In the genomic region with DNA sequence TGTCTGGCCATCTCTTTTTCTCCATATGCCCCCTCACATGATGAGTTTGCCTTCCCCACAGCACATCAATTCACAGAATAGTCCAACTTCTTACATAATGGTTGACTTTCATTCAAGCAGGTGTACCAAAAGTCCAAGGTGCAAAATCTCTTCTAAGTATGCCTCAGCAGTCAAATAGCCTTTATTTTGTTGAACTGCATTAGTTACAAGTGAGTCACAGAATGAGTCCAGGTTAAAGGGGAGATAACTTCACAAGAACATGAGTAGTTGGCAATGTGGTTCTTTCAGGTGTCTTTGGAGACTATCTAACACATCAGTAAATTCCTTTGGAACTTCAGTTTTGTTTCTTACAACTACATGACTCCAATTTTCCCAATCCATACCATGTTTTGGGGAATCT, we compare ENCODE assay signal across 19 cellular contexts.
DNase-seq lines count a peak whose midpoint lies in the region; ATAC-seq and TF ChIP-seq lines count a peak whose summit lies in the region.
"Had no signal": no experiment of that assay in that cellular context is flagged by ENCODE, and none has a peak within 500 bp of the region (broad histone marks: within the 10 kb centered on the region; RNA-seq: fewer than 3 reads in every experiment).

No MANE protein-coding gene starts in this region.

- H3K4me3 Mint-ChIP-seq in activated naive CD8-positive, alpha-beta T cell treated with anti-CD3 and anti-CD28 coated beads for 36 hours = no peak overlapping the region
- H3K4me3 Mint-ChIP-seq in activated CD8-positive, alpha-beta T cell treated with anti-CD3 and anti-CD28 coated beads, Interleukin-2, amount 10 ng/mL, durations not matched to agents 7 days and 5 days = no peak overlapping the region
- H3K4me3 Mint-ChIP-seq: CD4-positive, CD25-positive, alpha-beta regulatory T cell; HFFc6 had no signal

- intact Hi-C loops in PC-9 (cut with micrococcal nuclease; ENCODE audit: unreplicated experiment) = no loop called here

- TF ChIP-seq CTCF in PC-9 (conservative IDR thresholded peaks at IDR 0.05) (no peak), epithelial cell of proximal tubule (conservative IDR thresholded peaks at IDR 0.05; ENCODE audit: low read depth, low read length) (no peak)

- H3K4me3 ChIP-seq in PC-9 (no peak overlapping the region), epithelial cell of proximal tubule (ENCODE audit: low read depth, low read length) (no peak overlapping the region), mesendoderm (ENCODE audit: low read length) (no peak overlapping the region)

- peaks cover 3% of the 10 kb centered on the region for H3K9me2 ChIP-seq in PC-9 (ENCODE audit: insufficient read depth)

- H3K27me3 ChIP-seq in PC-9 (ENCODE audit: insufficient read depth, low read depth) (no peaks in the 10 kb centered on the region), mesendoderm (ENCODE audit: insufficient read depth, low read length, poor library complexity) (no peaks in the 10 kb centered on the region)
- H3K27me3 ChIP-seq: BE2C had no signal

- H3K56ac ChIP-seq in mesendoderm (ENCODE audit: low read length) = no peak overlapping the region

- no peak overlapping the region for H3K27ac Mint-ChIP-seq in activated naive CD8-positive, alpha-beta T cell treated with anti-CD3 and anti-CD28 coated beads for 36 hours
- no peak overlapping the region for H3K27ac Mint-ChIP-seq in activated CD8-positive, alpha-beta T cell treated with anti-CD3 and anti-CD28 coated beads, Interleukin-2, amount 10 ng/mL, durations not matched to agents 7 days and 5 days
- H3K27ac Mint-ChIP-seq: CD4-positive, CD25-positive, alpha-beta regulatory T cell; HFFc6 had no signal

- H3K36me3 ChIP-seq in PC-9 (ENCODE audit: low read depth) = no peaks in the 10 kb centered on the region
- H3K36me3 ChIP-seq in mesendoderm (ENCODE audit: control insufficient read depth, insufficient read depth, low read length) = no peaks in the 10 kb centered on the region
- H3K36me3 ChIP-seq: BE2C had no signal

- no peak overlapping the region for H3K18ac ChIP-seq in mesendoderm (ENCODE audit: low read length)

- H4K5ac ChIP-seq in mesendoderm (ENCODE audit: low read length) = no peak overlapping the region

- no peaks in the 10 kb centered on the region for H3K9me3 ChIP-seq in PC-9 (ENCODE audit: insufficient read depth, low read depth)
- H3K9me3 ChIP-seq: BE2C, Caco-2 had no signal

- no peak overlapping the region for H2AFZ ChIP-seq in PC-9

- H3K27ac ChIP-seq in PC-9 = no peak overlapping the region
- no peak overlapping the region for H3K27ac ChIP-seq in mesendoderm (ENCODE audit: low read depth, low read length)
- H3K27ac ChIP-seq: HL-60 had no signal

- no peak overlapping the region for H3K23ac ChIP-seq in mesendoderm (ENCODE audit: low read length)

- H2AK5ac ChIP-seq in mesendoderm (ENCODE audit: low read length) = no peak overlapping the region

- H3K79me2 ChIP-seq in PC-9 (ENCODE audit: low read depth) = no peaks in the 10 kb centered on the region
- no peaks in the 10 kb centered on the region for H3K79me2 ChIP-seq in mesendoderm (ENCODE audit: control insufficient read depth, insufficient read depth, low read length)

- DNase-seq in PC-9 (peak in 1 of 2 experiments; percentile 63), epithelial cell of proximal tubule (ENCODE audit: low read depth) (peak; percentile 13), mesendoderm (no peak), NCI-H345 (lab: John Stamatoyannopoulos, UW) (no peak)
- no peak for DNase-seq in activated naive CD8-positive, alpha-beta T cell treated with anti-CD3 and anti-CD28 coated beads for 36 hours
- DNase-seq in activated CD8-positive, alpha-beta T cell treated with anti-CD3 and anti-CD28 coated beads, Interleukin-2, amount 10 ng/mL, durations not matched to agents 7 days and 5 days = no peak
- DNase-seq: ACHN; BE2C; C1 segment of cervical spinal cord; CD4-positive, CD25-positive, alpha-beta regulatory T cell; GDM1; GOT3; H7; HFFc6; IMR-90 had no signal

- no peaks in the 10 kb centered on the region for H3K27me3 Mint-ChIP-seq in activated naive CD8-positive, alpha-beta T cell treated with anti-CD3 and anti-CD28 coated beads for 36 hours
- H3K27me3 Mint-ChIP-seq in activated CD8-positive, alpha-beta T cell treated with anti-CD3 and anti-CD28 coated beads, Interleukin-2, amount 10 ng/mL, durations not matched to agents 7 days and 5 days (ENCODE audit: low read depth) = no peaks in the 10 kb centered on the region
- H3K27me3 Mint-ChIP-seq: CD4-positive, CD25-positive, alpha-beta regulatory T cell had no signal

- peak overlapping the region; percentile 45 for H2BK15ac ChIP-seq in mesendoderm (replicated peaks; ENCODE audit: low read depth)

- H3K4ac ChIP-seq in mesendoderm (ENCODE audit: low read depth, low read length) = no peak overlapping the region

- no peak for ATAC-seq in GM18520 (IDR thresholded peaks at IDR 0.05; ENCODE audit: unreplicated experiment)
- ATAC-seq in activated CD8-positive, alpha-beta T cell treated with anti-CD3 and anti-CD28 coated beads, Interleukin-2, amount 10 ng/mL, durations not matched to agents 7 days and 5 days = no peak
- ATAC-seq: HCT116 had no signal

- CTCF ChIA-PET in PC-9 (lab: Charles Lee) = no interaction called here
- CTCF ChIA-PET in activated CD8-positive, alpha-beta T cell treated with anti-CD3 and anti-CD28 coated beads, Interleukin-2, amount 10 ng/mL, durations not matched to agents 7 days and 5 days (lab: Charles Lee) = no interaction called here

- no TSS peak for BruUV-seq in PC-9 (replicated peaks; lab: Mats Ljungman, UMichigan)

- POLR2A ChIA-PET in PC-9 (lab: Charles Lee; ENCODE audit: unreplicated experiment) = interaction anchor here (0.5 kb wide), 1 partner anchor 44 kb away, joined by 6 read pairs; no protein-coding TSS in a partner anchor
- POLR2A ChIA-PET in activated CD8-positive, alpha-beta T cell treated with anti-CD3 and anti-CD28 coated beads, Interleukin-2, amount 10 ng/mL, durations not matched to agents 7 days and 5 days (lab: Charles Lee) = no interaction called here

- no peak overlapping the region for H2BK120ac ChIP-seq in mesendoderm (ENCODE audit: low read depth, low read length)

- H3K4me2 ChIP-seq in PC-9 (peak overlapping the region; percentile 15; the same call in 1 of the 2 replicates), mesendoderm (ENCODE audit: low read length) (no peak overlapping the region)

- H3K9me3 Mint-ChIP-seq in activated naive CD8-positive, alpha-beta T cell treated with anti-CD3 and anti-CD28 coated beads for 36 hours = peaks cover 1% of the 10 kb centered on the region
- no peaks in the 10 kb centered on the region for H3K9me3 Mint-ChIP-seq in activated CD8-positive, alpha-beta T cell treated with anti-CD3 and anti-CD28 coated beads, Interleukin-2, amount 10 ng/mL, durations not matched to agents 7 days and 5 days (ENCODE audit: insufficient read depth)
- H3K9me3 Mint-ChIP-seq: HFFc6 had no signal

- H3K4me1 ChIP-seq in PC-9 (replicated peaks; ENCODE audit: insufficient read depth) = peaks cover 10% of the 10 kb centered on the region
- peaks cover 8% of the 10 kb centered on the region for H3K4me1 ChIP-seq in mesendoderm (ENCODE audit: control insufficient read depth, low read depth, low read length)
- H3K4me1 ChIP-seq: BE2C had no signal

- no peaks in the 10 kb centered on the region for H3K4me1 Mint-ChIP-seq in activated naive CD8-positive, alpha-beta T cell treated with anti-CD3 and anti-CD28 coated beads for 36 hours
- H3K4me1 Mint-ChIP-seq in activated CD8-positive, alpha-beta T cell treated with anti-CD3 and anti-CD28 coated beads, Interleukin-2, amount 10 ng/mL, durations not matched to agents 7 days and 5 days (ENCODE audit: low read depth) = no peaks in the 10 kb centered on the region
- H3K4me1 Mint-ChIP-seq: CD4-positive, CD25-positive, alpha-beta regulatory T cell had no signal

- H3K79me1 ChIP-seq in mesendoderm (ENCODE audit: low read length) = no peaks in the 10 kb centered on the region

- no peak overlapping the region for H3K9ac ChIP-seq in mesendoderm (ENCODE audit: low read length)

- no peaks in the 10 kb centered on the region for H3F3A ChIP-seq in PC-9 (ENCODE audit: insufficient read depth, low read depth)

- H4K8ac ChIP-seq in mesendoderm (ENCODE audit: low read depth, low read length) = no peak overlapping the region

- H2BK5ac ChIP-seq in mesendoderm (ENCODE audit: low read length) = no peak overlapping the region

- no peaks in the 10 kb centered on the region for H4K20me1 ChIP-seq in PC-9 (ENCODE audit: insufficient read depth)

- H3K36me3 Mint-ChIP-seq in activated naive CD8-positive, alpha-beta T cell treated with anti-CD3 and anti-CD28 coated beads for 36 hours = no peaks in the 10 kb centered on the region
- H3K36me3 Mint-ChIP-seq in activated CD8-positive, alpha-beta T cell treated with anti-CD3 and anti-CD28 coated beads, Interleukin-2, amount 10 ng/mL, durations not matched to agents 7 days and 5 days (ENCODE audit: low read depth) = no peaks in the 10 kb centered on the region
- H3K36me3 Mint-ChIP-seq: CD4-positive, CD25-positive, alpha-beta regulatory T cell had no signal
